1 cellular context compared by ENCODE assay signal in genomic region chr7:1555046-1555812, GRCh38.
TF ChIP-seq lines count a peak whose summit lies in the region.

No MANE protein-coding gene starts in this region.

TF ChIP-seq in H1, 55 proteins besides CTCF, POLR2A, EP300 and RAD21:
- TF ChIP-seq CHD2 (IDR thresholded peaks at IDR 0.05; ENCODE audit: low read length) (no peak), RNF2 (IDR thresholded peaks at IDR 0.05; ENCODE audit: borderline replicate concordance, low read depth, low read length, missing control alignments, poor library complexity, severe bottlenecking) (no peak), PHF8 (conservative IDR thresholded peaks at IDR 0.05; ENCODE audit: low read depth, low read length) (no peak), CHD7 (IDR thresholded peaks at IDR 0.05; ENCODE audit: insufficient replicate concordance, low read length) (no peak), CREB1 (IDR thresholded peaks at IDR 0.05) (no peak), KDM5A (IDR thresholded peaks at IDR 0.05; ENCODE audit: low read length) (no peak), CTBP2 (IDR thresholded peaks at IDR 0.05; ENCODE audit: borderline replicate concordance, insufficient read depth, insufficient read length, low read length) (no peak), TCF12 (IDR thresholded peaks at IDR 0.05; ENCODE audit: low read depth, low read length) (no peak)
